1 cellular context compared by ENCODE assay signal in genomic region chr1:29236743-29236992, GRCh38.
TF ChIP-seq lines count a peak whose summit lies in the region.

No MANE protein-coding gene starts in this region.

TF ChIP-seq in liver, 16 proteins besides CTCF, POLR2A, EP300 and RAD21 (continued from another document):
- TF ChIP-seq ZBTB33 (IDR thresholded peaks at IDR 0.05): no peak
